Comparison of ENCODE assay signal across 12 cellular contexts in the genomic region with DNA sequence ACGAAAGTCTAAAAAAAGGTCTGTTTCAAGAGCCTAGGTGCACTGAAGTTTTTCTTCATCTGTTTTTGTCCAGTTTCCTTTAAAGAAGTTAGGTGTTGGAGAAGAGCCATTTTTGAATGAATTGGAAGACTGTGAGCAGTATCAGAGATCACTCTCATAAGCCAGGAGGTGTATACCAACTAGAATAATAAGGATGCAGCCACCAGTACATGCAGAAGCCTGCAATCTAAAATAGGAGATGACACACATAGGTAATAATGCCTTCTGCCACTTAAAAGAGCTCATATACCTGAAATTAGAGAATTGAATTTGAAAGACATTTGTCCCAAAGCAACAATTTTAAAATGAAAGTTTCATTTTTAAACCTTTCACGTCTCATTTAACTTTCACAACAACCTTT.
A peak's percentile ranks its signal among the peaks of the same experiment; 100 is the strongest.
DNase-seq lines count a peak whose midpoint lies in the region; ATAC-seq and TF ChIP-seq lines count a peak whose summit lies in the region.
"Had no signal": no experiment of that assay in that cellular context is flagged by ENCODE, and none has a peak within 500 bp of the region (broad histone marks: within the 10 kb centered on the region; RNA-seq: fewer than 3 reads in every experiment).

No MANE protein-coding gene starts in this region.

- no peaks in the 10 kb centered on the region for H3K9me3 Mint-ChIP-seq in MCF 10A (ENCODE audit: unreplicated experiment)

- H3K9me3 ChIP-seq in breast epithelium (no peaks in the 10 kb centered on the region), T-helper 17 cell (ENCODE audit: control insufficient read depth, low read length, poor library complexity, severe bottlenecking) (no peaks in the 10 kb centered on the region), upper lobe of left lung (no peaks in the 10 kb centered on the region)
- H3K9me3 ChIP-seq: BE2C had no signal

- BruUV-seq in MCF 10A (replicated peaks; lab: Mats Ljungman, UMichigan) = no TSS peak

- intact Hi-C loops in breast epithelium (cut with DNase I; ENCODE audit: low total_unique reads) = no loop called here
- intact Hi-C loops in MCF 10A (cut with micrococcal nuclease) = no loop called here

- H3K36me3 Mint-ChIP-seq in MCF 10A (ENCODE audit: insufficient read depth, unreplicated experiment) (no peaks in the 10 kb centered on the region), T-helper 17 cell (ENCODE audit: low read depth) (no peaks in the 10 kb centered on the region)

- H3K36me3 ChIP-seq in breast epithelium (no peaks in the 10 kb centered on the region), upper lobe of left lung (no peaks in the 10 kb centered on the region)
- H3K36me3 ChIP-seq: BE2C had no signal

- no peak for TF ChIP-seq EP300 in upper lobe of left lung (IDR thresholded peaks at IDR 0.05)

- no peak for ATAC-seq in T-helper 17 cell
- peak; percentile 12 for ATAC-seq in foreskin keratinocyte
- ATAC-seq in upper lobe of left lung (ENCODE audit: low FRiP score in 2 of 2) = no peak

- TF ChIP-seq POLR2A in breast epithelium (IDR thresholded peaks at IDR 0.05) (no peak), upper lobe of left lung (IDR thresholded peaks at IDR 0.05) (no peak)

- peaks cover 30% of the 10 kb centered on the region for H3K4me1 Mint-ChIP-seq in MCF 10A (ENCODE audit: insufficient read depth, unreplicated experiment)
- H3K4me1 Mint-ChIP-seq in T-helper 17 cell = peaks cover 45% of the 10 kb centered on the region

- H3K27ac ChIP-seq in breast epithelium (peak overlapping the region; percentile 68 to 78), foreskin keratinocyte (peak overlapping the region; percentile 80), upper lobe of left lung (peak overlapping the region in 3 of 4 donors; percentile 17 to 76 (median 59))

- H3K27me3 Mint-ChIP-seq in MCF 10A (ENCODE audit: insufficient read depth, unreplicated experiment) (no peaks in the 10 kb centered on the region), T-helper 17 cell (no peaks in the 10 kb centered on the region)

- H3K4me3 ChIP-seq in breast epithelium (no peak overlapping the region), upper lobe of left lung (no peak overlapping the region)

- CTCF ChIA-PET in MCF 10A (lab: Yijun Ruan, JAX) = interaction anchor here (0.9 to 3.7 kb wide), 2 partner anchors 17 to 558 kb away, joined by 4 to 15 read pairs; no protein-coding TSS in a partner anchor

- POLR2A ChIA-PET in MCF 10A (lab: Yijun Ruan, JAX) = interaction anchor here (0.7 to 1.5 kb wide), 4 partner anchors 8 to 184 kb away, joined by 3 to 5 read pairs (median 4); no protein-coding TSS in a partner anchor

- H3K27ac Mint-ChIP-seq in MCF 10A (ENCODE audit: low read depth, unreplicated experiment) (no peak overlapping the region), T-helper 17 cell (peak overlapping the region; percentile 98)

- 68 to 70% methylated on average over 2 of the region's 2 CpGs for WGBS in upper lobe of left lung, 2 donors

- DNase-seq in breast epithelium (ENCODE audit: low spot score in 2 of 2) (no peak), MCF 10A (ENCODE audit: unreplicated experiment) (no peak), T-helper 17 cell (no peak), foreskin keratinocyte (no peak), upper lobe of left lung (no peak), AG08395 (ENCODE audit: low spot score) (no peak), nucleus accumbens (lab: John Stamatoyannopoulos, UW) (no peak), NCI-H2107 treated with DMSO at 0.1 percent for 48 hours (lab: John Stamatoyannopoulos, UW; ENCODE audit: unreplicated experiment) (no peak)
- DNase-seq: activated CD4-positive, CD25-positive, alpha-beta regulatory T cell; BE2C; hippocampal formation; NCI-H226 had no signal

- H3K27me3 ChIP-seq in breast epithelium (no peaks in the 10 kb centered on the region), foreskin keratinocyte (no peaks in the 10 kb centered on the region), upper lobe of left lung (no peaks in the 10 kb centered on the region)
- H3K27me3 ChIP-seq: BE2C had no signal

- TF ChIP-seq CTCF in breast epithelium (IDR thresholded peaks at IDR 0.05) (no peak), MCF 10A (IDR thresholded peaks at IDR 0.05; ENCODE audit: unreplicated experiment) (no peak), foreskin keratinocyte (conservative IDR thresholded peaks at IDR 0.05) (no peak), upper lobe of left lung (IDR thresholded peaks at IDR 0.05) (no peak)

- no peak overlapping the region for H3K4me3 Mint-ChIP-seq in MCF 10A (ENCODE audit: unreplicated experiment)
- peak overlapping the region; percentile 89 for H3K4me3 Mint-ChIP-seq in T-helper 17 cell

- H3K4me1 ChIP-seq in breast epithelium (no peaks in the 10 kb centered on the region), foreskin keratinocyte (peaks cover 46% of the 10 kb centered on the region), upper lobe of left lung (peaks cover 28 to 31% (median 29%) of the 10 kb centered on the region in 4 donors)
- H3K4me1 ChIP-seq: BE2C had no signal
